Comparison of ENCODE assay signal across 9 cellular contexts in the genomic region with DNA sequence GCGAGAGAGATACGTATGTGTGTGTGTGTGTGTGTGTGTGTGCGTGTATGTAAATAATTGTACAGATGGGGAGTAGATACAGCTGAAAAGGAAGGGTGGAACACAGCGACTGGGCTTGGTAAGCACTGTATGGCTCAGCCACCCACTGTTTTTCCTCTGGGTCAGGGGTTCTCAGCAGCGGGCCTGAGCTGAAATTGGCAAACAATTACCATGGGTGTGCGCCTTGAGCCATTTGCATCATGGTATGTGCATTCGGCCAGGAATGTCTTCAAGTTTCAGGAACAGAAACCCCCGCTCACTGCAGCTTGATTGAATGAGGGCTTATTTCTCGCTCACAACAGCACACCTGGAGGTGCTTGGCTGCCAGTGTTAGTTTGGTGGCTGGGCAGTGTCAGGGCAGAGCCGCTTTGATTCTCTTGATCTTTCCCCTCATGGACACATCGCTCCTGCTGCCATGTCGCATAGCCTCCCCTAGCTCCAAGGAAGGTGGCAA.
DNase-seq lines count a peak whose midpoint lies in the region; ATAC-seq and TF ChIP-seq lines count a peak whose summit lies in the region.
"Had no signal": no experiment of that assay in that cellular context is flagged by ENCODE, and none has a peak within 500 bp of the region (broad histone marks: within the 10 kb centered on the region; RNA-seq: fewer than 3 reads in every experiment).

No MANE protein-coding gene starts in this region.

- no peak overlapping the region for H3K4me3 ChIP-seq in PC-9

- no peaks in the 10 kb centered on the region for H3K79me2 ChIP-seq in PC-9 (ENCODE audit: low read depth)

- in situ Hi-C loops in KBM-7 (cut with MboI; ENCODE audit: low pct_unique_long_range_greater_than_20kb, low sequenced_read_pairs): no loop called here

- no peaks in the 10 kb centered on the region for H3K27me3 ChIP-seq in PC-9 (ENCODE audit: insufficient read depth, low read depth)

- POLR2A ChIA-PET in PC-9 (lab: Charles Lee; ENCODE audit: unreplicated experiment): interaction anchor here (0.7 kb wide), 1 partner anchor 78 kb away, joined by 13 read pairs; no protein-coding TSS in a partner anchor

- H3K9me3 ChIP-seq in PC-9 (ENCODE audit: insufficient read depth, low read depth): no peaks in the 10 kb centered on the region

- H3K27ac Mint-ChIP-seq in activated T-cell treated with anti-CD3 and anti-CD28 coated beads, Interleukin-2, amount 50 U/mL, for 24 hours: no peak overlapping the region
- H3K27ac Mint-ChIP-seq in activated naive CD8-positive, alpha-beta T cell treated with anti-CD3 and anti-CD28 coated beads for 36 hours: peak overlapping the region; percentile 36

- BruUV-seq in PC-9 (replicated peaks; lab: Mats Ljungman, UMichigan): no TSS peak

- H3K4me1 Mint-ChIP-seq in activated T-cell treated with anti-CD3 and anti-CD28 coated beads, Interleukin-2, amount 50 U/mL, for 4 hours (ENCODE audit: low read depth): peaks cover 2% of the 10 kb centered on the region
- H3K4me1 Mint-ChIP-seq in activated T-cell treated with anti-CD3 and anti-CD28 coated beads, Interleukin-2, amount 50 U/mL, for 24 hours (ENCODE audit: low read depth): peaks cover 2% of the 10 kb centered on the region
- no peaks in the 10 kb centered on the region for H3K4me1 Mint-ChIP-seq in activated naive CD8-positive, alpha-beta T cell treated with anti-CD3 and anti-CD28 coated beads for 36 hours

- intact Hi-C loops in PC-9 (cut with micrococcal nuclease; ENCODE audit: unreplicated experiment): no loop called here

- no peak for ATAC-seq in activated T-cell treated with anti-CD3 and anti-CD28 coated beads, Interleukin-2, amount 50 U/mL, for 4 hours
- peak; percentile 64 for ATAC-seq in HG03135 (IDR thresholded peaks at IDR 0.05; ENCODE audit: unreplicated experiment)

- CTCF ChIA-PET in PC-9 (lab: Charles Lee): no interaction called here

- DNase-seq in activated T-cell treated with anti-CD3 and anti-CD28 coated beads, Interleukin-2, amount 50 U/mL, for 4 hours: no peak
- DNase-seq in activated T-cell treated with anti-CD3 and anti-CD28 coated beads, Interleukin-2, amount 50 U/mL, for 24 hours: no peak
- no peak for DNase-seq in activated naive CD8-positive, alpha-beta T cell treated with anti-CD3 and anti-CD28 coated beads for 36 hours
- DNase-seq in PC-9: no peak
- DNase-seq in glomerular visceral epithelial cell (ENCODE audit: extremely low spot score): no peak
- no peak for DNase-seq in KBM-7
- DNase-seq in stimulated activated naive CD4-positive, alpha-beta T cell (lab: John Stamatoyannopoulos, UW): no peak
- DNase-seq: activated gamma-delta T cell treated with Interleukin-2 at 50 U/mL for 16 hours had no signal

- no peak overlapping the region for H3K4me2 ChIP-seq in PC-9

- H2AFZ ChIP-seq in PC-9: no peak overlapping the region

- H4K20me1 ChIP-seq in PC-9 (ENCODE audit: insufficient read depth): no peaks in the 10 kb centered on the region

- no peaks in the 10 kb centered on the region for H3K36me3 ChIP-seq in PC-9 (ENCODE audit: low read depth)

- peak overlapping the region; percentile 14 for H3K4me3 Mint-ChIP-seq in activated T-cell treated with anti-CD3 and anti-CD28 coated beads, Interleukin-2, amount 50 U/mL, for 4 hours
- H3K4me3 Mint-ChIP-seq in activated T-cell treated with anti-CD3 and anti-CD28 coated beads, Interleukin-2, amount 50 U/mL, for 24 hours: no peak overlapping the region
- no peak overlapping the region for H3K4me3 Mint-ChIP-seq in activated naive CD8-positive, alpha-beta T cell treated with anti-CD3 and anti-CD28 coated beads for 36 hours

- no peaks in the 10 kb centered on the region for H3K9me3 Mint-ChIP-seq in activated T-cell treated with anti-CD3 and anti-CD28 coated beads, Interleukin-2, amount 50 U/mL, for 4 hours
- no peaks in the 10 kb centered on the region for H3K9me3 Mint-ChIP-seq in activated T-cell treated with anti-CD3 and anti-CD28 coated beads, Interleukin-2, amount 50 U/mL, for 24 hours
- H3K9me3 Mint-ChIP-seq in activated naive CD8-positive, alpha-beta T cell treated with anti-CD3 and anti-CD28 coated beads for 36 hours: peaks cover 5% of the 10 kb centered on the region

- no peaks in the 10 kb centered on the region for H3K27me3 Mint-ChIP-seq in activated T-cell treated with anti-CD3 and anti-CD28 coated beads, Interleukin-2, amount 50 U/mL, for 4 hours (ENCODE audit: low read depth)
- H3K27me3 Mint-ChIP-seq in activated T-cell treated with anti-CD3 and anti-CD28 coated beads, Interleukin-2, amount 50 U/mL, for 24 hours: no peaks in the 10 kb centered on the region
- H3K27me3 Mint-ChIP-seq in activated naive CD8-positive, alpha-beta T cell treated with anti-CD3 and anti-CD28 coated beads for 36 hours: no peaks in the 10 kb centered on the region

- no peaks in the 10 kb centered on the region for H3F3A ChIP-seq in PC-9 (ENCODE audit: insufficient read depth, low read depth)

- no peaks in the 10 kb centered on the region for H3K9me2 ChIP-seq in PC-9 (ENCODE audit: insufficient read depth)

- H3K36me3 Mint-ChIP-seq in activated T-cell treated with anti-CD3 and anti-CD28 coated beads, Interleukin-2, amount 50 U/mL, for 4 hours (ENCODE audit: insufficient read depth): peaks cover 14% of the 10 kb centered on the region
- peaks cover 16% of the 10 kb centered on the region for H3K36me3 Mint-ChIP-seq in activated T-cell treated with anti-CD3 and anti-CD28 coated beads, Interleukin-2, amount 50 U/mL, for 24 hours (ENCODE audit: low read depth)
- peaks cover 14% of the 10 kb centered on the region for H3K36me3 Mint-ChIP-seq in activated naive CD8-positive, alpha-beta T cell treated with anti-CD3 and anti-CD28 coated beads for 36 hours

- no peaks in the 10 kb centered on the region for H3K4me1 ChIP-seq in PC-9 (replicated peaks; ENCODE audit: insufficient read depth)

- H3K27ac ChIP-seq in PC-9: no peak overlapping the region

- TF ChIP-seq CTCF in PC-9 (conservative IDR thresholded peaks at IDR 0.05): no peak
